Comparison of ENCODE assay signal across 10 cellular contexts in the genomic region with DNA sequence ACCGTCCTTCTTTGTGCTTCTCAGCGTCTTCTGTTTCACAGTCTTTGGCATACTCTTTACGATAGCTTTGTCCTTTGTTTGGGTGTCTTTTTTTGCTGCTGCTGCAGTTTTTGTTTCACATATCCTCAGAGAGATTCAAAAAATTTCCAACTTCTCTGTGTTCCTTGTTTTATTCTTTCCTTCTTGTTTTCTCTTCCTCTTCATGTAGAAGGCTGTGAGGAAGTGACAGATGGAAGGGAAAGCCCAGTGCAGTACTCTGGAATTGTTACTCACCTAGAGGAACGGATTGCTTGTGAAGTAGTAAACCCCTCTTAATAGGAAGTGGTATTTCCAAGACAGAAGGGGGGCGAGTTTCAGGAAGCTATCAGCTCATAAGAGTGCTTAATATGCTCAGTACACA. TPM values are rescaled to one million over a fixed set of nuclear protein-coding genes. Genes with fewer than 3 reads are reported as not detected.
DNase-seq lines count a peak whose midpoint lies in the region; ATAC-seq, FAIRE-seq and TF ChIP-seq lines count a peak whose summit lies in the region.
"Had no signal": no experiment of that assay in that cellular context is flagged by ENCODE, and none has a peak within 500 bp of the region (broad histone marks: within the 10 kb centered on the region; RNA-seq: fewer than 3 reads in every experiment).

No MANE protein-coding gene starts in this region.

- no peaks in the 10 kb centered on the region for H4K20me1 ChIP-seq in HepG2 (ENCODE audit: insufficient read depth, low read length)

- no peak for FAIRE-seq in HepG2 (lab: Jason Lieb, UNC)
- FAIRE-seq: colon, RCC 7860 had no signal

- TF ChIP-seq CTCF in HepG2 (CRISPR knock-in tag; IDR thresholded peaks at IDR 0.05) (no peak), transverse colon (IDR thresholded peaks at IDR 0.05) (no peak)

- H3K4me3 ChIP-seq in HepG2 (replicated peaks in 1 of 3; ENCODE audit: insufficient read depth in 1 of 3, low read depth in 2 of 3, low read length in 3 of 3) (peak overlapping the region in 2 of 3 experiments; percentile 14 to 96; a peak in 2 of 6 replicates), transverse colon (peak overlapping the region in 1 of 4 donors; percentile 85)

- no peaks in the 10 kb centered on the region for H3K27me3 ChIP-seq in HepG2 (ENCODE audit: control insufficient read depth in 1 of 2, insufficient read depth in 2 of 2, low read length in 2 of 2)
- H3K27me3 ChIP-seq in transverse colon: no peaks in the 10 kb centered on the region

- peak overlapping the region; percentile 69 for H3K4me2 ChIP-seq in HepG2 (ENCODE audit: low read depth, low read length)

- peak overlapping the region; percentile 93 for H3K27ac Mint-ChIP-seq in activated naive CD4-positive, alpha-beta T cell treated with anti-CD3 and anti-CD28 coated beads, Interleukin-2, amount 50 U/mL, for 24 hours
- peak overlapping the region; percentile 82 for H3K27ac Mint-ChIP-seq in activated T-helper 1 cell treated with anti-CD3 and anti-CD28 coated beads, Interleukin-12 subunit alpha, Interleukin-12 subunit beta, Interleukin-2, Interleukin-4 antibody, amounts not matched to agents 30 ng/mL and 10 ng/mL and 1 ng/mL, durations not matched to agents 14 hours and 24 hours and 36 hours

- H3K4me1 ChIP-seq in HepG2 (ENCODE audit: insufficient read depth, low read length): peaks cover 56% of the 10 kb centered on the region
- H3K4me1 ChIP-seq in transverse colon: peaks cover 9 to 48% (median 20%) of the 10 kb centered on the region in 4 donors

- no peaks in the 10 kb centered on the region for H3K9me3 Mint-ChIP-seq in activated naive CD4-positive, alpha-beta T cell treated with anti-CD3 and anti-CD28 coated beads, Interleukin-2, amount 50 U/mL, for 24 hours
- no peaks in the 10 kb centered on the region for H3K9me3 Mint-ChIP-seq in activated T-helper 1 cell treated with anti-CD3 and anti-CD28 coated beads, Interleukin-12 subunit alpha, Interleukin-12 subunit beta, Interleukin-2, Interleukin-4 antibody, amounts not matched to agents 30 ng/mL and 10 ng/mL and 1 ng/mL, durations not matched to agents 14 hours and 24 hours and 36 hours

- H3K27me3 Mint-ChIP-seq in activated naive CD4-positive, alpha-beta T cell treated with anti-CD3 and anti-CD28 coated beads, Interleukin-2, amount 50 U/mL, for 24 hours: no peaks in the 10 kb centered on the region
- no peaks in the 10 kb centered on the region for H3K27me3 Mint-ChIP-seq in activated T-helper 1 cell treated with anti-CD3 and anti-CD28 coated beads, Interleukin-12 subunit alpha, Interleukin-12 subunit beta, Interleukin-2, Interleukin-4 antibody, amounts not matched to agents 30 ng/mL and 10 ng/mL and 1 ng/mL, durations not matched to agents 14 hours and 24 hours and 36 hours (ENCODE audit: insufficient read depth)

- TF ChIP-seq RAD21 in HepG2 (CRISPR knock-in tag; IDR thresholded peaks at IDR 0.05): no peak

- ATAC-seq in HepG2 (no peak), GM21737 (IDR thresholded peaks at IDR 0.05; ENCODE audit: unreplicated experiment) (no peak)

- CTCF ChIA-PET in HepG2 (lab: Yijun Ruan, JAX; ENCODE audit: low intra/inter-chr PET ratio, low total read pairs): no interaction called here

- no TSS peak for BruUV-seq in HepG2 (replicated peaks; lab: Mats Ljungman, UMichigan)

- peaks cover 70% of the 10 kb centered on the region for H3K4me1 Mint-ChIP-seq in activated naive CD4-positive, alpha-beta T cell treated with anti-CD3 and anti-CD28 coated beads, Interleukin-2, amount 50 U/mL, for 24 hours
- H3K4me1 Mint-ChIP-seq in activated T-helper 1 cell treated with anti-CD3 and anti-CD28 coated beads, Interleukin-12 subunit alpha, Interleukin-12 subunit beta, Interleukin-2, Interleukin-4 antibody, amounts not matched to agents 30 ng/mL and 10 ng/mL and 1 ng/mL, durations not matched to agents 14 hours and 24 hours and 36 hours (ENCODE audit: low read depth): peaks cover 42% of the 10 kb centered on the region

- POLR2A ChIA-PET in HepG2 (lab: Yijun Ruan, JAX): no interaction called here

- TF ChIP-seq POLR2A in HepG2 (IDR thresholded peaks at IDR 0.05; ENCODE audit: insufficient read depth in 1 of 2, low read depth in 2 of 2, low read length in 2 of 2) (no peak), transverse colon (IDR thresholded peaks at IDR 0.05) (no peak)

- 92% methylated on average over 5 of the region's 5 CpGs for WGBS in HepG2 (ENCODE audit: low lambda C conversion rate)
- WGBS in transverse colon (ENCODE audit: low coverage in 1 of 2), 2 donors: 45 to 59% methylated on average over 5 of the region's 5 CpGs

- peak overlapping the region; percentile 88 for H3K27ac ChIP-seq in HepG2 (ENCODE audit: extremely low read length, insufficient read depth, low read length)
- peak overlapping the region; percentile 93 to 97 (median 94) for H3K27ac ChIP-seq in transverse colon

- peak overlapping the region; percentile 92 for H3K9ac ChIP-seq in HepG2 (ENCODE audit: insufficient read depth, low read depth, low read length)

- peaks cover 3 to 6% of the 10 kb centered on the region in 2 experiments; a peak in 2 of 5 replicates for H3K36me3 ChIP-seq in HepG2 (replicated peaks in 1 of 2; ENCODE audit: control insufficient read depth in 1 of 2, insufficient read depth in 2 of 2, low read length in 2 of 2)
- no peaks in the 10 kb centered on the region for H3K36me3 ChIP-seq in transverse colon

- no peak overlapping the region for H2AFZ ChIP-seq in HepG2 (ENCODE audit: low read length)

- no peak for DNase-seq in activated naive CD4-positive, alpha-beta T cell (lab: John Stamatoyannopoulos, UW)
- DNase-seq in activated T-helper 1 cell treated with anti-CD3 and anti-CD28 coated beads, Interleukin-12 subunit alpha, Interleukin-12 subunit beta, Interleukin-2, Interleukin-4 antibody, amounts not matched to agents 30 ng/mL and 10 ng/mL and 1 ng/mL, durations not matched to agents 14 hours and 24 hours and 36 hours (ENCODE audit: low spot score): no peak
- DNase-seq in HepG2 (ENCODE audit: low spot score): no peak
- no peak for DNase-seq in transverse colon
- no peak for DNase-seq in occipital lobe (lab: John Stamatoyannopoulos, UW)
- DNase-seq in DMS79 (lab: John Stamatoyannopoulos, UW): no peak

- TF ChIP-seq EP300 in HepG2 (IDR thresholded peaks at IDR 0.05; ENCODE audit: low read depth in 2 of 2, low read length in 2 of 2) (no peak), HepG2 (CRISPR knock-in tag; IDR thresholded peaks at IDR 0.05; ENCODE audit: borderline replicate concordance) (no peak), transverse colon (IDR thresholded peaks at IDR 0.05; ENCODE audit: low read depth) (no peak)

- H3K79me2 ChIP-seq in HepG2 (ENCODE audit: insufficient read depth, low read length): peaks cover 18% of the 10 kb centered on the region

- in situ Hi-C loops in HepG2 (cut with HindIII; ENCODE audit: extremely low pct_ligation_motif_present, low pct_unique_long_range_greater_than_20kb) (no loop called here), transverse colon (cut with MboI; ENCODE audit: low pct_ligation_motif_present in 1 of 4, low pct_unique_long_range_greater_than_20kb in 1 of 4, low sequenced_read_pairs in 3 of 4) (no loop called here)

- H3K9me3 ChIP-seq in HepG2 (ENCODE audit: low read length) (no peaks in the 10 kb centered on the region), transverse colon (no peaks in the 10 kb centered on the region)

- H3K36me3 Mint-ChIP-seq in activated naive CD4-positive, alpha-beta T cell treated with anti-CD3 and anti-CD28 coated beads, Interleukin-2, amount 50 U/mL, for 24 hours: peaks cover 4% of the 10 kb centered on the region
- H3K36me3 Mint-ChIP-seq in activated T-helper 1 cell treated with anti-CD3 and anti-CD28 coated beads, Interleukin-12 subunit alpha, Interleukin-12 subunit beta, Interleukin-2, Interleukin-4 antibody, amounts not matched to agents 30 ng/mL and 10 ng/mL and 1 ng/mL, durations not matched to agents 14 hours and 24 hours and 36 hours (ENCODE audit: low read depth): peaks cover 6% of the 10 kb centered on the region

- intact Hi-C loops in activated T-helper 1 cell treated with anti-CD3 and anti-CD28 coated beads, Interleukin-12 subunit alpha, Interleukin-12 subunit beta, Interleukin-2, Interleukin-4 antibody, amounts not matched to agents 30 ng/mL and 10 ng/mL and 1 ng/mL, durations not matched to agents 14 hours and 24 hours and 36 hours (cut with micrococcal nuclease): loop anchor here (2.0 to 5.0 kb wide), 2 partner anchors 31 to 389 kb away; partner anchors contain the start of gene HEBP1
- intact Hi-C loops in HepG2 (cut with micrococcal nuclease; ENCODE audit: unreplicated experiment): loop anchor here (5.0 kb wide), 1 partner anchor 51 kb away; the partner anchor contains the start of gene DUSP16
- intact Hi-C loops in transverse colon (cut with DNase I; ENCODE audit: low total_unique reads): no loop called here

- H3K4me3 Mint-ChIP-seq in activated naive CD4-positive, alpha-beta T cell treated with anti-CD3 and anti-CD28 coated beads, Interleukin-2, amount 50 U/mL, for 24 hours: peak overlapping the region; percentile 90
- H3K4me3 Mint-ChIP-seq in activated T-helper 1 cell treated with anti-CD3 and anti-CD28 coated beads, Interleukin-12 subunit alpha, Interleukin-12 subunit beta, Interleukin-2, Interleukin-4 antibody, amounts not matched to agents 30 ng/mL and 10 ng/mL and 1 ng/mL, durations not matched to agents 14 hours and 24 hours and 36 hours: peak overlapping the region; percentile 95

RNA-seq across cellular contexts. Expression of gene CREBL2, which starts 1.7 kb away (rescaled TPM):
- 16.7 and 17.9 TPM in 2 replicates for total RNA-seq in activated T-helper 1 cell treated with anti-CD3 and anti-CD28 coated beads, Interleukin-12 subunit alpha, Interleukin-12 subunit beta, Interleukin-2, Interleukin-4 antibody, amounts not matched to agents 30 ng/mL and 10 ng/mL and 1 ng/mL, durations not matched to agents 14 hours and 24 hours and 36 hours
- total RNA-seq in HepG2 (2016; rRNA removed; fragmentation: Illumina TruSeq; extraction: Trizol) (6.9 and 10.1 TPM in 2 replicates), transverse colon (10 to 100 TPM; 11.2 to 42.7 (median 26.4) TPM), occipital lobe (48.0 TPM)
- total RNA-seq in HepG2 (2016; cell fraction: cytosol; rRNA removed; fragmentation: Illumina TruSeq; extraction: Trizol; ENCODE audit: low read depth): 2.9 and 3.5 TPM in 2 replicates
- 7.6 and 9.8 TPM in 2 replicates for total RNA-seq in HepG2 (2016; cell fraction: insoluble cytoplasmic fraction; rRNA removed; fragmentation: Illumina TruSeq; extraction: Trizol)
- 9.4 and 10.1 TPM in 2 replicates for total RNA-seq in HepG2 (2016; cell fraction: membrane; rRNA removed; fragmentation: Illumina TruSeq; extraction: Trizol)
- 4.8 and 5.8 TPM in 2 replicates for total RNA-seq in HepG2 (2016; cell fraction: nucleus; rRNA removed; fragmentation: Illumina TruSeq; extraction: Trizol)
- 8.4 TPM in 2 replicates for polyA plus RNA-seq in HepG2 (2011; rRNA removed)
- 6.0 and 8.1 TPM in 2 replicates for polyA plus RNA-seq in HepG2 (2011; cell fraction: cytosol; rRNA removed)
- polyA plus RNA-seq in HepG2 (2011; cell fraction: nucleus; rRNA removed): 2.7 and 3.6 TPM in 2 replicates
- polyA plus RNA-seq in HepG2 (2012): 7.8 and 8.1 TPM in 2 replicates
- polyA plus RNA-seq in HepG2 (2016; cell fraction: cytosol; fragmentation: Illumina TruSeq; extraction: Trizol; ENCODE audit: low read depth): 3.6 and 3.7 TPM in 2 replicates
- polyA plus RNA-seq in HepG2 (2016; cell fraction: insoluble cytoplasmic fraction; fragmentation: Illumina TruSeq; extraction: Trizol; ENCODE audit: low read depth): 9.2 and 9.4 TPM in 2 replicates
- 6.7 and 7.3 TPM in 2 replicates for polyA plus RNA-seq in HepG2 (2016; cell fraction: membrane; fragmentation: Illumina TruSeq; extraction: Trizol; ENCODE audit: low read depth)
- polyA plus RNA-seq in HepG2 (2016; cell fraction: nucleus; fragmentation: Illumina TruSeq; extraction: Trizol; ENCODE audit: insufficient read depth, low read depth): 5.8 and 6.1 TPM in 2 replicates
- 5.8 and 9.0 TPM in 2 replicates for polyA minus RNA-seq in HepG2 (2011; rRNA and poly(A)+ RNA removed; ENCODE audit: low replicate concordance)
- polyA minus RNA-seq in HepG2 (2011; cell fraction: cytosol; rRNA and poly(A)+ RNA removed): 5.5 and 6.2 TPM in 2 replicates
- polyA minus RNA-seq in HepG2 (2011; cell fraction: nucleus; rRNA and poly(A)+ RNA removed): 13.5 and 13.8 TPM in 2 replicates

RNA-seq across cellular contexts. Expression of gene DUSP16, which starts 50.7 kb away (rescaled TPM):
- 49.3 and 52.0 TPM in 2 replicates for total RNA-seq in activated T-helper 1 cell treated with anti-CD3 and anti-CD28 coated beads, Interleukin-12 subunit alpha, Interleukin-12 subunit beta, Interleukin-2, Interleukin-4 antibody, amounts not matched to agents 30 ng/mL and 10 ng/mL and 1 ng/mL, durations not matched to agents 14 hours and 24 hours and 36 hours
- total RNA-seq in HepG2 (2016; rRNA removed; fragmentation: Illumina TruSeq; extraction: Trizol) (46.6 and 69.1 TPM in 2 replicates), transverse colon (10 to 100 TPM; 16.1 to 47.0 (median 40.0) TPM), occipital lobe (10.0 TPM)
- 75.4 and 77.4 TPM in 2 replicates for total RNA-seq in HepG2 (2016; cell fraction: cytosol; rRNA removed; fragmentation: Illumina TruSeq; extraction: Trizol; ENCODE audit: low read depth)
- total RNA-seq in HepG2 (2016; cell fraction: insoluble cytoplasmic fraction; rRNA removed; fragmentation: Illumina TruSeq; extraction: Trizol): 45.6 and 69.2 TPM in 2 replicates
- 44.8 and 48.7 TPM in 2 replicates for total RNA-seq in HepG2 (2016; cell fraction: membrane; rRNA removed; fragmentation: Illumina TruSeq; extraction: Trizol)
- 37.1 and 40.3 TPM in 2 replicates for total RNA-seq in HepG2 (2016; cell fraction: nucleus; rRNA removed; fragmentation: Illumina TruSeq; extraction: Trizol)
- 33.8 and 45.7 TPM in 2 replicates for polyA plus RNA-seq in HepG2 (2011; rRNA removed)
- polyA plus RNA-seq in HepG2 (2011; cell fraction: cytosol; rRNA removed): 38.7 and 54.1 TPM in 2 replicates
- polyA plus RNA-seq in HepG2 (2011; cell fraction: nucleus; rRNA removed): 18.4 and 20.7 TPM in 2 replicates
- 38.8 and 40.2 TPM in 2 replicates for polyA plus RNA-seq in HepG2 (2012)
- 2.3 and 2.6 TPM in 2 replicates for polyA plus RNA-seq in HepG2 (2016; cell fraction: cytosol; fragmentation: Illumina TruSeq; extraction: Trizol; ENCODE audit: low read depth)
- polyA plus RNA-seq in HepG2 (2016; cell fraction: insoluble cytoplasmic fraction; fragmentation: Illumina TruSeq; extraction: Trizol; ENCODE audit: low read depth): 45.8 and 48.8 TPM in 2 replicates
- polyA plus RNA-seq in HepG2 (2016; cell fraction: membrane; fragmentation: Illumina TruSeq; extraction: Trizol; ENCODE audit: low read depth): 11.5 and 13.5 TPM in 2 replicates
- 29.0 and 30.6 TPM in 2 replicates for polyA plus RNA-seq in HepG2 (2016; cell fraction: nucleus; fragmentation: Illumina TruSeq; extraction: Trizol; ENCODE audit: insufficient read depth, low read depth)
- 16.0 and 66.0 TPM in 2 replicates for polyA minus RNA-seq in HepG2 (2011; rRNA and poly(A)+ RNA removed; ENCODE audit: low replicate concordance)
- polyA minus RNA-seq in HepG2 (2011; cell fraction: cytosol; rRNA and poly(A)+ RNA removed): 50.3 and 55.0 TPM in 2 replicates
- polyA minus RNA-seq in HepG2 (2011; cell fraction: nucleus; rRNA and poly(A)+ RNA removed): 53.4 and 59.3 TPM in 2 replicates
